Comparison of ENCODE assay signal across 7 cellular contexts in genomic region chr12:132963947-132964346, GRCh38. TPM values are rescaled to one million over a fixed set of nuclear protein-coding genes. Genes with fewer than 3 reads are reported as not detected.
DNase-seq lines count a peak whose midpoint lies in the region; ATAC-seq, FAIRE-seq and TF ChIP-seq lines count a peak whose summit lies in the region.
"Not testable (repeated sequence)": the region's sequence is repeated elsewhere in the genome, so short reads cannot be mapped to it uniquely, and the experiment has no call there.

No MANE protein-coding gene starts in this region.

- H3K27me3 ChIP-seq in body of pancreas; parathyroid adenoma (ENCODE audit: control insufficient read depth, insufficient read depth, low read length): not testable (repeated sequence)

- not testable (repeated sequence) for H3K4me3 ChIP-seq in body of pancreas; fibroblast of villous mesenchyme (ENCODE audit: low read depth, low read length); kidney (ENCODE audit: low read length in 2 of 2); parathyroid adenoma (ENCODE audit: low read depth, low read length)

- not testable (repeated sequence) for H3K27ac ChIP-seq in VCaP; body of pancreas; kidney (ENCODE audit: low read depth in 2 of 2, low read length in 2 of 2); parathyroid adenoma

- not testable (repeated sequence) for H2AFZ ChIP-seq in parathyroid adenoma

- FAIRE-seq in kidney (lab: Jason Lieb, UNC) = not testable (repeated sequence)

- not testable (repeated sequence) for ATAC-seq in body of pancreas

- H3K4me2 ChIP-seq in parathyroid adenoma (ENCODE audit: low read length) = not testable (repeated sequence)

- TF ChIP-seq POLR2A in body of pancreas (IDR thresholded peaks at IDR 0.05) = not testable (repeated sequence)

- H3K4me1 ChIP-seq in body of pancreas; kidney (ENCODE audit: control insufficient read depth in 1 of 2, insufficient read depth in 1 of 2, low read depth in 1 of 2, low read length in 2 of 2); parathyroid adenoma: not testable (repeated sequence)

- intact Hi-C loops in body of pancreas (cut with DNase I); kidney (cut with DNase I): not testable (repeated sequence)

- not testable (repeated sequence) for H3K9me3 ChIP-seq in body of pancreas; kidney (ENCODE audit: control insufficient read depth in 1 of 2, low read length in 2 of 2); parathyroid adenoma (ENCODE audit: control insufficient read depth, low read length)

- TF ChIP-seq CTCF in GM12873 (IDR thresholded peaks at IDR 0.05; ENCODE audit: insufficient read depth, low read depth, low read length, missing control alignments) = peak; percentile 40
- peak; percentile 58 for TF ChIP-seq CTCF in VCaP (conservative IDR thresholded peaks at IDR 0.05)
- peak; percentile 8 to 49 (median 36) for TF ChIP-seq CTCF in body of pancreas (IDR thresholded peaks at IDR 0.05)
- TF ChIP-seq CTCF in fibroblast of villous mesenchyme (IDR thresholded peaks at IDR 0.05; ENCODE audit: insufficient read depth, low read depth, low read length) = peak; percentile 34
- TF ChIP-seq CTCF in kidney (IDR thresholded peaks at IDR 0.05; ENCODE audit: borderline replicate concordance, extremely low read depth, insufficient read depth) = peak; percentile 21
- peak; percentile 8 for TF ChIP-seq CTCF in parathyroid adenoma (IDR thresholded peaks at IDR 0.05)

- not testable (repeated sequence) for H3K9ac ChIP-seq in kidney (ENCODE audit: low read length in 2 of 2); parathyroid adenoma

- H3K79me2 ChIP-seq in parathyroid adenoma = not testable (repeated sequence)

- H3K36me3 ChIP-seq in body of pancreas (replicated peaks in 1 of 2; ENCODE audit: insufficient read depth in 1 of 2, low read depth in 2 of 2); kidney (ENCODE audit: control insufficient read depth in 1 of 2, insufficient read depth in 2 of 2, low read length in 2 of 2); parathyroid adenoma (ENCODE audit: control insufficient read depth, insufficient read depth, low read length): not testable (repeated sequence)

- WGBS in body of pancreas, 2 donors = 38 to 51% methylated on average over 10 of the region's 10 CpGs

- DNase-seq in NAMALWA (ENCODE audit: low spot score) (peak; percentile 33), body of pancreas (peak; percentile 46 to 69 (median 58))
- not testable (repeated sequence) for DNase-seq in fibroblast of villous mesenchyme (ENCODE audit: low read depth); kidney

RNA-seq across cellular contexts. Expression of gene ZNF605, which starts 7.8 kb away (rescaled TPM):
- total RNA-seq in body of pancreas (10 to 100 TPM; 10.4 to 18.1 TPM), fibroblast of villous mesenchyme (7.7 and 14.2 TPM in 2 replicates), kidney (15.2 TPM)
- 5.0 TPM for polyA plus RNA-seq in kidney (ENCODE audit: insufficient read depth, low read depth, low replicate concordance)

RNA-seq across cellular contexts. Expression of gene ZNF26, which starts 22.2 kb away (rescaled TPM):
- 1 to 10 TPM; 7.5 to 8.6 TPM for total RNA-seq in body of pancreas
- 10.4 and 23.2 TPM in 2 replicates for total RNA-seq in fibroblast of villous mesenchyme
- total RNA-seq in kidney = 16.4 TPM
- 2.9 TPM for polyA plus RNA-seq in kidney (ENCODE audit: insufficient read depth, low read depth, low replicate concordance)

Comparison
In these comparisons a context has a peak if more than half of its experiments do, and no peak if none do; other contexts are left out.
1. CTCF ChIP-seq: peak in every context shown above with its lines; median percentile 58 in VCaP; 40 in GM12873; 36 in body of pancreas; 34 in fibroblast of villous mesenchyme; 21 in kidney; 8 in parathyroid adenoma.